8 cellular contexts compared by ENCODE assay signal in genomic region chr19:45485301-45486077, GRCh38. TPM values are rescaled to one million over a fixed set of nuclear protein-coding genes. Genes with fewer than 3 reads are reported as not detected.
DNase-seq lines count a peak whose midpoint lies in the region; ATAC-seq and TF ChIP-seq lines count a peak whose summit lies in the region.

No MANE protein-coding gene starts in this region.

- ATAC-seq in GM23338: peak; percentile 97
- peak; percentile 99 for ATAC-seq in activated T-helper 17 cell treated with anti-CD3 and anti-CD28 coated beads, Interleukin-2, amount 50 U/mL, for 72 hours (replicated peaks)
- ATAC-seq in stimulated activated naive CD8-positive, alpha-beta T cell treated with anti-CD3 and anti-CD28 coated beads, Interleukin-15, Interleukin-2, amounts not matched to agents 100 U/mL and 50 U/mL, for 24 hours: peak; percentile 99

- peak overlapping the region; percentile 62 for H3K4me3 ChIP-seq in GM23338

- TF ChIP-seq CTCF in GM23338 (conservative IDR thresholded peaks at IDR 0.05; ENCODE audit: low read depth in 2 of 2) (peak; percentile 60 to 84), LNCAP (IDR thresholded peaks at IDR 0.05) (peak; percentile 54), nephron (IDR thresholded peaks at IDR 0.05; ENCODE audit: unreplicated experiment in 3 of 3) (peak; percentile 65 to 69 (median 67))

- H3K9me3 Mint-ChIP-seq in GM23338 (no peaks in the 10 kb centered on the region), nephron (no peaks in the 10 kb centered on the region)
- no peaks in the 10 kb centered on the region for H3K9me3 Mint-ChIP-seq in activated T-helper 17 cell treated with anti-CD3 and anti-CD28 coated beads, Interleukin-2, amount 50 U/mL, for 72 hours

- H3K9me2 ChIP-seq in GM23338 (ENCODE audit: insufficient read depth): no peaks in the 10 kb centered on the region

- H4K20me1 ChIP-seq in GM23338 (replicated peaks; ENCODE audit: insufficient read depth): no peaks in the 10 kb centered on the region

- no peaks in the 10 kb centered on the region; the same call in 1 of the 2 replicates for H3K4me1 ChIP-seq in GM23338 (ENCODE audit: insufficient read depth)

- peaks cover 3% of the 10 kb centered on the region; the same call in 2 of the 3 replicates for H3K36me3 Mint-ChIP-seq in GM23338 (ENCODE audit: low read depth)
- H3K36me3 Mint-ChIP-seq in activated T-helper 17 cell treated with anti-CD3 and anti-CD28 coated beads, Interleukin-2, amount 50 U/mL, for 72 hours (ENCODE audit: low read depth): no peaks in the 10 kb centered on the region
- H3K36me3 Mint-ChIP-seq in nephron (ENCODE audit: low read depth): no peaks in the 10 kb centered on the region

- H3K27me3 ChIP-seq in GM23338 (ENCODE audit: insufficient read depth): no peaks in the 10 kb centered on the region

- H3K79me2 ChIP-seq in GM23338 (replicated peaks; ENCODE audit: insufficient read depth): no peaks in the 10 kb centered on the region

- H3K27ac Mint-ChIP-seq in GM23338 (peak overlapping the region; percentile 95), nephron (peak overlapping the region; percentile 44 to 74 (median 58))
- H3K27ac Mint-ChIP-seq in activated T-helper 17 cell treated with anti-CD3 and anti-CD28 coated beads, Interleukin-2, amount 50 U/mL, for 72 hours: peak overlapping the region; percentile 87

- peak overlapping the region; percentile 94; the same call in 1 of the 2 replicates for H2AFZ ChIP-seq in GM23338

- H3F3A ChIP-seq in GM23338 (replicated peaks; ENCODE audit: low read depth): no peaks in the 10 kb centered on the region; the same call in 1 of the 2 replicates

- H3K36me3 ChIP-seq in GM23338 (ENCODE audit: insufficient read depth): no peaks in the 10 kb centered on the region

- peaks cover 5% of the 10 kb centered on the region for H3K27me3 Mint-ChIP-seq in GM23338 (ENCODE audit: insufficient read depth, low read depth, poor library complexity)
- H3K27me3 Mint-ChIP-seq in activated T-helper 17 cell treated with anti-CD3 and anti-CD28 coated beads, Interleukin-2, amount 50 U/mL, for 72 hours: no peaks in the 10 kb centered on the region
- no peaks in the 10 kb centered on the region for H3K27me3 Mint-ChIP-seq in nephron (ENCODE audit: low read depth)

- peak overlapping the region; percentile 69; the same call in 1 of the 2 replicates for H3K27ac ChIP-seq in GM23338 (ENCODE audit: low read depth)

- peak overlapping the region; percentile 85 for H3K4me2 ChIP-seq in GM23338

- H3K4me1 Mint-ChIP-seq in GM23338 (peaks cover 4% of the 10 kb centered on the region), nephron (no peaks in the 10 kb centered on the region)
- H3K4me1 Mint-ChIP-seq in activated T-helper 17 cell treated with anti-CD3 and anti-CD28 coated beads, Interleukin-2, amount 50 U/mL, for 72 hours: peaks cover 10% of the 10 kb centered on the region

- H3K4me3 Mint-ChIP-seq in GM23338 (peak overlapping the region; percentile 88), nephron (peak overlapping the region; percentile 95)
- peak overlapping the region; percentile 86 for H3K4me3 Mint-ChIP-seq in activated T-helper 17 cell treated with anti-CD3 and anti-CD28 coated beads, Interleukin-2, amount 50 U/mL, for 72 hours

- peak; percentile 94 for DNase-seq in EL
- DNase-seq in GM23338 (ENCODE audit: low spot score): peak; percentile 98
- peak; percentile 97 for DNase-seq in RKO (ENCODE audit: low spot score)
- DNase-seq in fibroblast of peridontal ligament (ENCODE audit: extremely low read depth): peak; percentile 91
- DNase-seq in stimulated activated naive CD8-positive, alpha-beta T cell treated with anti-CD3 and anti-CD28 coated beads, Interleukin-15, Interleukin-2, amounts not matched to agents 100 U/mL and 50 U/mL, for 24 hours: peak; percentile 99

TF ChIP-seq in GM23338, 12 proteins besides CTCF, POLR2A, EP300 and RAD21:
- TF ChIP-seq CREB1 (CRISPR knock-in tag; IDR thresholded peaks at IDR 0.05; ENCODE audit: low read depth): peak; percentile 56; the same call in 1 of the 2 replicates
- TF ChIP-seq POLR2AphosphoS5 (IDR thresholded peaks at IDR 0.05; ENCODE audit: low read depth): no peak
- peak; percentile 97 for TF ChIP-seq ETS1 (IDR thresholded peaks at IDR 0.05)
- TF ChIP-seq ZNF462 (CRISPR knock-in tag; IDR thresholded peaks at IDR 0.05): no peak

RNA-seq across cellular contexts. Expression of gene RTN2, which starts 11.4 kb away (rescaled TPM):
- total RNA-seq in GM23338 (2014; rRNA removed; shearing (Covaris generic)): 22.8 and 32.1 TPM in 2 replicates
- polyA plus RNA-seq in GM23338 (2016; fragmentation: Nextera tagmentation; extraction: Ambion mirVana): 7.0 and 8.6 TPM in 2 replicates
- total RNA-seq in activated T-helper 17 cell treated with anti-CD3 and anti-CD28 coated beads, Interleukin-2, amount 50 U/mL, for 72 hours: 1 to 10 TPM; 5.3 to 8.6 TPM

RNA-seq across cellular contexts. Expression of gene PPM1N, which starts 12.8 kb away (rescaled TPM):
- 9.6 and 15.2 TPM in 2 replicates for total RNA-seq in GM23338 (2014; rRNA removed; shearing (Covaris generic))
- 25.1 and 30.1 TPM in 2 replicates for polyA plus RNA-seq in GM23338 (2016; fragmentation: Nextera tagmentation; extraction: Ambion mirVana)
- total RNA-seq in activated T-helper 17 cell treated with anti-CD3 and anti-CD28 coated beads, Interleukin-2, amount 50 U/mL, for 72 hours: 1 to 10 TPM; 4.3 to 5.2 TPM

RNA-seq across cellular contexts. Expression of gene FOSB, which starts 17.7 kb away (rescaled TPM):
- total RNA-seq in GM23338 (2014; rRNA removed; shearing (Covaris generic)): 0.89 and 1.9 TPM in 2 replicates
- polyA plus RNA-seq in GM23338 (2016; fragmentation: Nextera tagmentation; extraction: Ambion mirVana): 0.55 and 0.77 TPM in 2 replicates
- 10 to 100 TPM; 20.7 to 39.2 TPM for total RNA-seq in activated T-helper 17 cell treated with anti-CD3 and anti-CD28 coated beads, Interleukin-2, amount 50 U/mL, for 72 hours

RNA-seq across cellular contexts. Expression of gene VASP, which starts 21.8 kb away (rescaled TPM):
- total RNA-seq in GM23338 (2014; rRNA removed; shearing (Covaris generic)): 146 and 147 TPM in 2 replicates
- 60.3 and 68.3 TPM in 2 replicates for polyA plus RNA-seq in GM23338 (2016; fragmentation: Nextera tagmentation; extraction: Ambion mirVana)
- total RNA-seq in activated T-helper 17 cell treated with anti-CD3 and anti-CD28 coated beads, Interleukin-2, amount 50 U/mL, for 72 hours: 100 to 1,000 TPM; 151 to 196 TPM

Comparison
In these comparisons a context has a peak if more than half of its experiments do, and no peak if none do; other contexts are left out.
1. Peak in every context shown above with its lines: DNase-seq, ATAC-seq, H3K4me3 ChIP-seq and H3K27ac ChIP-seq.